8 cellular contexts compared by ENCODE assay signal in the genomic region with DNA sequence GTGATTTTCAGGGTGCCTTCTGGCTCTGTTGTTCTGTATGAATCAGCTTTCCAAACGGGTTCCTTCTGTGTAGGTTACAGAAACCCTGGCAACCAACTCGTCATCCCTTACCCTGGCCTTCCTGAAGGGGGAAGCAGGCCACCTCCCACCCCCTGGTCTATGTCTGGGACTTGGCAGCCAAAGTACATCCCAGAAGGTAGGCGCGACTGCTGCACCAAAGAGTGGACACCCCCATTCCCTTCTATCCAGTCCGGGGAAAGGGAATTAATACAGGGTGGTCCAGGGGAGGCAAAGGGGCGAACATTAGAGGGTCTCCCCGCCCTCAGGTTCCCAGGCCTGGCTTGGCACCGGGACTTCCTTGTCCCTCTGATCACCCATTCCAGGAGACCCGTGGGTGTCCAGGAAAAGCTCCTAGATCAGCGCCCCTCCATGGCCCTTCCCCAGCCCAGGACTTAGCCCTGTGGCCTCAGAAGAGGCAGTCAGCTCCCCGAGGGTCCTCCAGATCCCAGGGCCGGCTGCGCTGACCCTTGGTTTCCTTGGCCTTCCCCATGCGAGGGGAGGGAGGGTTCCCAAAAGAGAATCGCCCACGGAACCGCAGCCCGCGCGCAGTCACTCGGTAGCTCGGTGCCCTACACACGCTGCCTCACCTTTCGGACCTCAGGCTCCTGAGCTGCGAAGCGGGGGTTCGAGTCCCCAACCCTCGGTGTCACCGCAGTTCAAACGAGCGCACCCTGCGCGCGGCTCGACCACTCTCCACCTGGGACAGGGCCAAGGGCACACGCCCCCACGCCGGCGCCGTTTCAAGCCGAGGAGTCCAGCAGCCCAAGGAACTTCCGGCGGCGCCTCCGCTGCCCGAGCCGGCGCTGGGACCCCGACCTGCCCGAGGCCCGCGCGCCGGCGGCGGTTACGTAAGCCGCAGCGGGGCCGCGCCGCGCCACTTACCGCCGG. TPM values are rescaled to one million over a fixed set of nuclear protein-coding genes. Genes with fewer than 3 reads are reported as not detected.
DNase-seq lines count a peak whose midpoint lies in the region; ATAC-seq and TF ChIP-seq lines count a peak whose summit lies in the region.

PER2 (minus strand) TSS at position 909 of the 948 bp plus-strand sequence. CDS start 10,674 bp downstream, outside the sequence.

- H4K20me1 ChIP-seq in BLaER1 (peaks cover 52% of the 10 kb centered on the region), OCI-LY3 (ENCODE audit: insufficient read depth, low read length) (peaks cover 3% of the 10 kb centered on the region; the same call in 1 of the 2 replicates)

- no peaks in the 10 kb centered on the region for H3K27me3 Mint-ChIP-seq in activated T-helper 17 cell treated with anti-CD3 and anti-CD28 coated beads, Interleukin-2, amount 50 U/mL, for 72 hours

- H3K27ac ChIP-seq in BLaER1 (peak within 1 kb of the TSS; percentile 92), OCI-LY3 (ENCODE audit: low read length) (peak within 1 kb of the TSS; percentile 44; the same call in 1 of the 2 replicates), vagina (peak within 1 kb of the TSS; percentile 96)

- peak within 1 kb of the TSS; percentile 92 for H3K4me3 Mint-ChIP-seq in activated T-helper 17 cell treated with anti-CD3 and anti-CD28 coated beads, Interleukin-2, amount 50 U/mL, for 72 hours

- H3K36me3 ChIP-seq in BLaER1: no peaks in the 10 kb centered on the region
- no peaks in the 10 kb centered on the region for H3K36me3 ChIP-seq in OCI-LY3 (replicated peaks; ENCODE audit: low read depth, low read length)
- H3K36me3 ChIP-seq in neuron (ENCODE audit: insufficient read depth, low read length): no peaks in the 10 kb centered on the region
- no peaks in the 10 kb centered on the region for H3K36me3 ChIP-seq in vagina

- TF ChIP-seq POLR2A in vagina (IDR thresholded peaks at IDR 0.05): no peak

- H3K4me1 ChIP-seq in BLaER1: peaks cover 71% of the 10 kb centered on the region
- H3K4me1 ChIP-seq in OCI-LY3 (ENCODE audit: low read length): peaks cover 12% of the 10 kb centered on the region
- peaks cover 50% of the 10 kb centered on the region for H3K4me1 ChIP-seq in neuron (ENCODE audit: insufficient read depth, low read length)
- H3K4me1 ChIP-seq in vagina: peaks cover 75% of the 10 kb centered on the region

- H2AFZ ChIP-seq in OCI-LY3 (ENCODE audit: low read depth, low read length) (peak within 1 kb of the TSS; percentile 72), neuron (ENCODE audit: low read depth, low read length) (peak within 1 kb of the TSS; percentile 89)

- H3K9me3 ChIP-seq in BLaER1 (no peaks in the 10 kb centered on the region), OCI-LY3 (ENCODE audit: insufficient read depth, low read length) (no peaks in the 10 kb centered on the region), neuron (ENCODE audit: low read length) (no peaks in the 10 kb centered on the region), vagina (no peaks in the 10 kb centered on the region)

- H3K9ac ChIP-seq in BLaER1 (peak within 1 kb of the TSS; percentile 90), OCI-LY3 (ENCODE audit: low read length) (peak within 1 kb of the TSS; percentile 82)

- no peak for TF ChIP-seq CTCF in OCI-LY3 (IDR thresholded peaks at IDR 0.05; ENCODE audit: low read depth, low read length)
- TF ChIP-seq CTCF in vagina (IDR thresholded peaks at IDR 0.05): no peak

- H3K4me3 ChIP-seq in BLaER1 (peak within 1 kb of the TSS; percentile 94), OCI-LY3 (ENCODE audit: low read length) (peak within 1 kb of the TSS; percentile 95), neuron (ENCODE audit: low read length) (peak within 1 kb of the TSS; percentile 89), vagina (peak within 1 kb of the TSS; percentile 86 to 92)

- H3K9me3 Mint-ChIP-seq in activated T-helper 17 cell treated with anti-CD3 and anti-CD28 coated beads, Interleukin-2, amount 50 U/mL, for 72 hours: no peaks in the 10 kb centered on the region

- peak; percentile 40 for DNase-seq in germinal center (ENCODE audit: low spot score)
- DNase-seq in vagina (ENCODE audit: extremely low spot score in 2 of 2): no peak

- ATAC-seq in GM18520 (IDR thresholded peaks at IDR 0.05; ENCODE audit: unreplicated experiment) (peak; percentile 12), HG03060 (IDR thresholded peaks at IDR 0.05; ENCODE audit: low read depth, unreplicated experiment) (peak; percentile 3)
- ATAC-seq in activated T-helper 17 cell treated with anti-CD3 and anti-CD28 coated beads, Interleukin-2, amount 50 U/mL, for 72 hours (replicated peaks): peak; percentile 56

- H3K4me2 ChIP-seq in BLaER1 (peak within 1 kb of the TSS; percentile 85), OCI-LY3 (ENCODE audit: low read length) (peak within 1 kb of the TSS; percentile 73)

- no peaks in the 10 kb centered on the region for H3K27me3 ChIP-seq in BLaER1
- no peaks in the 10 kb centered on the region for H3K27me3 ChIP-seq in OCI-LY3 (ENCODE audit: low read depth, low read length)
- no peaks in the 10 kb centered on the region for H3K27me3 ChIP-seq in neuron (ENCODE audit: insufficient read depth, low read length)
- H3K27me3 ChIP-seq in vagina: no peaks in the 10 kb centered on the region

- intact Hi-C loops in vagina (cut with DNase I): no loop called here

- peaks cover 16% of the 10 kb centered on the region for H3K36me3 Mint-ChIP-seq in activated T-helper 17 cell treated with anti-CD3 and anti-CD28 coated beads, Interleukin-2, amount 50 U/mL, for 72 hours (ENCODE audit: low read depth)

- peaks cover 52% of the 10 kb centered on the region for H3K79me2 ChIP-seq in OCI-LY3 (ENCODE audit: low read length)

- peak within 1 kb of the TSS; percentile 91 for H3K27ac Mint-ChIP-seq in activated T-helper 17 cell treated with anti-CD3 and anti-CD28 coated beads, Interleukin-2, amount 50 U/mL, for 72 hours

- peaks cover 23% of the 10 kb centered on the region for H3K4me1 Mint-ChIP-seq in activated T-helper 17 cell treated with anti-CD3 and anti-CD28 coated beads, Interleukin-2, amount 50 U/mL, for 72 hours

RNA-seq across cellular contexts. Expression of gene PER2, which starts in this region (rescaled TPM):
- 10 to 100 TPM in 1 of 2 donors, 1 to 10 TPM in 1; 6.2 to 23.7 TPM for total RNA-seq in activated T-helper 17 cell treated with anti-CD3 and anti-CD28 coated beads, Interleukin-2, amount 50 U/mL, for 72 hours
- total RNA-seq in vagina: 21.1 TPM

Comparison
In these comparisons a context has a peak if more than half of its experiments do, and no peak if none do; other contexts are left out.
1. H3K27ac ChIP-seq: peak in every context shown above with its lines; median percentile 96 in vagina; 92 in BLaER1; 44 in OCI-LY3.
2. ATAC-seq: peak in every context shown above with its lines; median percentile 56 in activated T-helper 17 cell treated with anti-CD3 and anti-CD28 coated beads, Interleukin-2, amount 50 U/mL, for 72 hours; 12 in GM18520; 3 in HG03060.